In genomic region chr22:37601203-37601539, GRCh38 we compare ENCODE assay signal across 20 cellular contexts. TPM values are rescaled to one million over a fixed set of nuclear protein-coding genes. Genes with fewer than 3 reads are reported as not detected.
DNase-seq lines count a peak whose midpoint lies in the region; ATAC-seq and TF ChIP-seq lines count a peak whose summit lies in the region.
"Had no signal": no experiment of that assay in that cellular context is flagged by ENCODE, and none has a peak within 500 bp of the region (broad histone marks: within the 10 kb centered on the region; RNA-seq: fewer than 3 reads in every experiment).

No MANE protein-coding gene starts in this region.

- H3K4me1 Mint-ChIP-seq in Calu3 (ENCODE audit: low read depth, unreplicated experiment) = peaks cover 42% of the 10 kb centered on the region

- H3K9me3 ChIP-seq in duodenal mucosa (ENCODE audit: control insufficient read depth in 1 of 2, low read length in 2 of 2) = no peaks in the 10 kb centered on the region
- no peaks in the 10 kb centered on the region for H3K9me3 ChIP-seq in osteoblast (ENCODE audit: low read depth, low read length)
- H3K9me3 ChIP-seq: neutrophil had no signal

- DNase-seq in Calu3 (no peak), NB4 (ENCODE audit: low read depth) (no peak), osteoblast (ENCODE audit: insufficient read length, low spot score, missing footprints) (peak; percentile 45), HuH-7.5 (ENCODE audit: low spot score) (no peak), SK-N-DZ (ENCODE audit: low spot score) (no peak)
- DNase-seq: activated CD4-positive, alpha-beta T cell treated with anti-CD3 and anti-CD28 coated beads, Interleukin-2, amount 10 ng/mL, durations not matched to agents 7 days and 5 days; activated T-cell treated with anti-CD3 and anti-CD28 coated beads, Interleukin-2, amount 50 U/mL, for 72 hours; DND-41; NCI-H2081 treated with DMSO at 0.1 percent for 48 hours; T-helper 9 cell had no signal

- intact Hi-C loops in Calu3 (cut with micrococcal nuclease; ENCODE audit: unreplicated experiment) = no loop called here

- peaks cover 15% of the 10 kb centered on the region for H3K36me3 Mint-ChIP-seq in Calu3 (ENCODE audit: insufficient read depth, unreplicated experiment)

- H3K4me1 ChIP-seq in duodenal mucosa (ENCODE audit: control insufficient read depth in 1 of 2, insufficient read depth in 2 of 2, low read length in 2 of 2) = peaks cover 16 to 25% of the 10 kb centered on the region in 2 donors
- H3K4me1 ChIP-seq in osteoblast (ENCODE audit: insufficient read depth, low read length) = peaks cover 8% of the 10 kb centered on the region

- CTCF ChIA-PET in Calu3 (lab: Charles Lee) = no interaction called here

- peak overlapping the region; percentile 42 for H3K4me3 ChIP-seq in NB4 (ENCODE audit: low read depth, low read length)
- H3K4me3 ChIP-seq in duodenal mucosa (ENCODE audit: low read depth in 1 of 2, low read length in 2 of 2) = peak overlapping the region; percentile 1 to 51
- H3K4me3 ChIP-seq in osteoblast (ENCODE audit: insufficient read depth, low read length) = peak overlapping the region; percentile 10
- H3K4me3 ChIP-seq: lung, skin epidermis had no signal

- H3K27ac ChIP-seq in duodenal mucosa (ENCODE audit: low read depth, low read length) (no peak overlapping the region), osteoblast (ENCODE audit: low read depth, low read length) (no peak overlapping the region)
- H3K27ac ChIP-seq: neutrophil had no signal

- no peak for ATAC-seq in HG02623 (IDR thresholded peaks at IDR 0.05; ENCODE audit: unreplicated experiment)
- no peak for ATAC-seq in HG03520 (IDR thresholded peaks at IDR 0.05; ENCODE audit: unreplicated experiment)
- ATAC-seq: Right ventricle myocardium inferior had no signal

- no peaks in the 10 kb centered on the region for H4K20me1 ChIP-seq in osteoblast (ENCODE audit: insufficient read depth, low read length)

- H3K4me2 ChIP-seq in osteoblast (ENCODE audit: insufficient read depth, low read length) = peak overlapping the region; percentile 56

- H3K9me3 Mint-ChIP-seq in Calu3 (ENCODE audit: low read depth, unreplicated experiment) = no peaks in the 10 kb centered on the region
- H3K9me3 Mint-ChIP-seq: activated CD4-positive, alpha-beta T cell treated with anti-CD3 and anti-CD28 coated beads, Interleukin-2, amount 10 ng/mL, durations not matched to agents 7 days and 5 days; activated T-cell treated with anti-CD3 and anti-CD28 coated beads, Interleukin-2, amount 50 U/mL, for 72 hours; stimulated activated naive CD8-positive, alpha-beta T cell treated with anti-CD3 and anti-CD28 coated beads, Interleukin-15, Interleukin-2, amounts not matched to agents 100 ng/mL and 50 ng/mL, for 24 hours had no signal

- TF ChIP-seq CTCF in Calu3 (IDR thresholded peaks at IDR 0.05; ENCODE audit: unreplicated experiment) (no peak), NB4 (IDR thresholded peaks at IDR 0.05; ENCODE audit: low read depth, low read length) (no peak), osteoblast (IDR thresholded peaks at IDR 0.05; ENCODE audit: extremely low read depth, low read depth, low read length) (no peak)

- H3K79me2 ChIP-seq in osteoblast (ENCODE audit: insufficient read depth, low read length) = no peaks in the 10 kb centered on the region

- peak overlapping the region; percentile 35 to 57 for H3K9ac ChIP-seq in duodenal mucosa (ENCODE audit: low read depth in 1 of 2, low read length in 2 of 2)

- peak overlapping the region; percentile 73 for H3K4me3 Mint-ChIP-seq in Calu3 (ENCODE audit: low read depth, unreplicated experiment)
- H3K4me3 Mint-ChIP-seq: activated CD4-positive, alpha-beta T cell treated with anti-CD3 and anti-CD28 coated beads, Interleukin-2, amount 10 ng/mL, durations not matched to agents 7 days and 5 days; activated T-cell treated with anti-CD3 and anti-CD28 coated beads, Interleukin-2, amount 50 U/mL, for 72 hours; stimulated activated naive CD8-positive, alpha-beta T cell treated with anti-CD3 and anti-CD28 coated beads, Interleukin-15, Interleukin-2, amounts not matched to agents 100 ng/mL and 50 ng/mL, for 24 hours had no signal

- H3K36me3 ChIP-seq in duodenal mucosa (ENCODE audit: control insufficient read depth in 1 of 2, insufficient read depth in 2 of 2, low read length in 2 of 2) (no peaks in the 10 kb centered on the region), osteoblast (ENCODE audit: insufficient read depth, low read length) (no peaks in the 10 kb centered on the region)
- H3K36me3 ChIP-seq: neutrophil had no signal

- BruUV-seq in Calu3 (replicated peaks; lab: Mats Ljungman, UMichigan) = no TSS peak

- no peak overlapping the region for H2AFZ ChIP-seq in osteoblast (ENCODE audit: low read length)

- no peaks in the 10 kb centered on the region for H3K27me3 Mint-ChIP-seq in Calu3 (ENCODE audit: unreplicated experiment)

- TF ChIP-seq POLR2A in NB4 (IDR thresholded peaks at IDR 0.05; ENCODE audit: extremely low read depth, insufficient read length) = no peak

- H3K27me3 ChIP-seq in duodenal mucosa (ENCODE audit: control insufficient read depth in 1 of 2, insufficient read depth in 2 of 2, low read length in 2 of 2) (no peaks in the 10 kb centered on the region), osteoblast (ENCODE audit: insufficient read depth, low read length) (peaks cover 19% of the 10 kb centered on the region)

- peak overlapping the region; percentile 97 for H3K27ac Mint-ChIP-seq in Calu3 (ENCODE audit: unreplicated experiment)
- H3K27ac Mint-ChIP-seq: activated CD4-positive, alpha-beta T cell treated with anti-CD3 and anti-CD28 coated beads, Interleukin-2, amount 10 ng/mL, durations not matched to agents 7 days and 5 days; activated T-cell treated with anti-CD3 and anti-CD28 coated beads, Interleukin-2, amount 50 U/mL, for 72 hours; stimulated activated naive CD8-positive, alpha-beta T cell treated with anti-CD3 and anti-CD28 coated beads, Interleukin-15, Interleukin-2, amounts not matched to agents 100 ng/mL and 50 ng/mL, for 24 hours had no signal

RNA-seq across cellular contexts. Expression of gene GGA1, which starts 7.5 kb away (rescaled TPM):
- total RNA-seq in Calu3 (2022) (89.8 and 95.3 TPM in 2 replicates), osteoblast (36.2 and 38.6 TPM in 2 replicates)
- 57.2 and 63.0 TPM in 2 replicates for polyA plus RNA-seq in SK-N-DZ (2014; cell fraction: cytosol; rRNA removed)
- polyA plus RNA-seq in SK-N-DZ (2014; cell fraction: nucleus; rRNA removed) = 150 and 184 TPM in 2 replicates

RNA-seq across cellular contexts. Expression of gene LGALS2, which starts 21.3 kb away (rescaled TPM):
- total RNA-seq in Calu3 (2022) (0.90 and 1.2 TPM in 2 replicates), osteoblast (not detected in 2 replicates)
- polyA plus RNA-seq in SK-N-DZ (2014; cell fraction: cytosol; rRNA removed) = not detected in 2 replicates
- not detected in 2 replicates for polyA plus RNA-seq in SK-N-DZ (2014; cell fraction: nucleus; rRNA removed)
- total RNA-seq: activated CD4-positive, alpha-beta T cell treated with anti-CD3 and anti-CD28 coated beads, Interleukin-2, amount 10 ng/mL, durations not matched to agents 7 days and 5 days; activated T-cell treated with anti-CD3 and anti-CD28 coated beads, Interleukin-2, amount 50 U/mL, for 72 hours; dermis microvascular lymphatic vessel endothelial cell had no signal
- polyA plus RNA-seq: BJ had no signal

RNA-seq across cellular contexts. Expression of gene SH3BP1, which starts 38.3 kb away (rescaled TPM):
- total RNA-seq in Calu3 (2022) (13.0 and 17.6 TPM in 2 replicates), osteoblast (4.1 and 4.7 TPM in 2 replicates)
- 16.5 and 22.0 TPM in 2 replicates for polyA plus RNA-seq in SK-N-DZ (2014; cell fraction: cytosol; rRNA removed)
- 17.6 and 25.1 TPM in 2 replicates for polyA plus RNA-seq in SK-N-DZ (2014; cell fraction: nucleus; rRNA removed)

RNA-seq across cellular contexts. Expression of gene CDC42EP1, which starts 40.9 kb away (rescaled TPM):
- 156 and 162 TPM in 2 replicates for total RNA-seq in Calu3 (2022)
- total RNA-seq in osteoblast = 28.6 and 35.5 TPM in 2 replicates
- not detected in 2 replicates for polyA plus RNA-seq in SK-N-DZ (2014; cell fraction: cytosol; rRNA removed)
- not detected in 2 replicates for polyA plus RNA-seq in SK-N-DZ (2014; cell fraction: nucleus; rRNA removed)

RNA-seq across cellular contexts. Expression of gene PDXP, which starts 57.4 kb away (rescaled TPM):
- 18.4 and 21.4 TPM in 2 replicates for total RNA-seq in Calu3 (2022)
- 5.0 and 5.8 TPM in 2 replicates for total RNA-seq in osteoblast
- polyA plus RNA-seq in SK-N-DZ (2014; cell fraction: cytosol; rRNA removed) = 118 and 143 TPM in 2 replicates
- polyA plus RNA-seq in SK-N-DZ (2014; cell fraction: nucleus; rRNA removed) = 74.2 and 93.5 TPM in 2 replicates
